22 cellular contexts compared by ENCODE assay signal in the genomic region with DNA sequence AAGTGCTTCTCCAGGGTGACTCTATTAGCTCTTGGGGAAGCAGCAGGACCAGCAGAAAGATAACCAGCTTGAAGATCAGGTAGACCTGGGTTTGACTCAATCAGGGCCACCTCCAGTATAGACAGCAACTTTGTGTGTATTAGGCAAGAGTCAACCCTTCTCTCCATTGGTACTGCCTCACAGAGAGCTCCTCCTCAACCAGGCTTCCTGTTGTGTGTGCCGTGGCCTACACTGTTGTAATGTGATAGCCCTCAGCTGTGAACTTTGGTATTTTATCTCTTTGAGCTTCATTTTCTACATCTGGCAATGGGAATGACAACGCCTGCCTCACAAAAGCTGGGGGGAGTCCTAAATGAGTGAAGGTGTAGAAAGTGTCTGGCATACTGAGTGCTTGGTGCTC. TPM values are rescaled to one million over a fixed set of nuclear protein-coding genes. Genes with fewer than 3 reads are reported as not detected.
DNase-seq lines count a peak whose midpoint lies in the region; ATAC-seq and TF ChIP-seq lines count a peak whose summit lies in the region.
"Had no signal": no experiment of that assay in that cellular context is flagged by ENCODE, and none has a peak within 500 bp of the region (broad histone marks: within the 10 kb centered on the region; RNA-seq: fewer than 3 reads in every experiment).

No MANE protein-coding gene starts in this region.

- in situ Hi-C loops in KBM-7 (cut with MboI; ENCODE audit: low pct_unique_long_range_greater_than_20kb, low sequenced_read_pairs): no loop called here
- in situ Hi-C loops in GM13977 (cut with MboI; ENCODE audit: low pct_unique_long_range_greater_than_20kb, low sequenced_read_pairs, unreplicated experiment): no loop called here

- peak overlapping the region in 2 of 11 experiments; percentile 6 to 76; a peak in 2 of 22 replicates for H3K9ac ChIP-seq in BLaER1 treated with 17β-estradiol and CSF1 and Interleukin-3, amounts not matched to agents 10 nM and 100 nM
- no peak overlapping the region for H3K9ac ChIP-seq in SK-N-MC (ENCODE audit: insufficient read length)

- TF ChIP-seq POLR2A in right lobe of liver (IDR thresholded peaks at IDR 0.05): no peak

- peak overlapping the region in 4 of 11 experiments; percentile 39 to 89 (median 74); a peak in 9 of 22 replicates for H3K27ac ChIP-seq in BLaER1 treated with 17β-estradiol and CSF1 and Interleukin-3, amounts not matched to agents 10 nM and 100 nM
- H3K27ac ChIP-seq in SK-N-MC: peak overlapping the region; percentile 45
- peak overlapping the region; percentile 33 to 78 (median 63) for H3K27ac ChIP-seq in right lobe of liver
- H3K27ac ChIP-seq: body of pancreas, gastroesophageal sphincter, HL-60, tibial artery had no signal

- TF ChIP-seq CTCF in right lobe of liver (IDR thresholded peaks at IDR 0.05): no peak
- TF ChIP-seq CTCF in GM13977 (IDR thresholded peaks at IDR 0.05; ENCODE audit: extremely low read depth, insufficient read depth, missing control alignments): no peak

- ATAC-seq in right lobe of liver (peak; percentile 68 to 77 (median 72)), GM19455 (IDR thresholded peaks at IDR 0.05; ENCODE audit: unreplicated experiment) (no peak)
- ATAC-seq: activated CD8-positive, alpha-beta T cell treated with anti-CD3 and anti-CD28 coated beads, Interleukin-2, amount 10 ng/mL, durations not matched to agents 7 days and 5 days; activated T-cell treated with anti-CD3 and anti-CD28 coated beads, Interleukin-2, amount 50 U/mL, for 72 hours had no signal

- no peaks in the 10 kb centered on the region for H4K20me1 ChIP-seq in BLaER1 treated with 17β-estradiol and CSF1 and Interleukin-3, amounts not matched to agents 10 nM and 100 nM

- H3K9me3 ChIP-seq in BLaER1 treated with 17β-estradiol and CSF1 and Interleukin-3, amounts not matched to agents 10 nM and 100 nM (replicated peaks in 1 of 11): peaks cover 0 to 10% (median 0%) of the 10 kb centered on the region in 11 experiments; a peak in 3 of 22 replicates
- no peaks in the 10 kb centered on the region for H3K9me3 ChIP-seq in SK-N-MC (ENCODE audit: low read depth, low read length)
- no peaks in the 10 kb centered on the region for H3K9me3 ChIP-seq in right lobe of liver
- H3K9me3 ChIP-seq: body of pancreas, gastroesophageal sphincter, tibial artery had no signal

- DNase-seq in KBM-7 (peak; percentile 25), SK-N-MC (ENCODE audit: low read depth, low spot score) (no peak), right lobe of liver (peak in 1 of 3 donors; percentile 28), NCI-H1694 treated with DMSO at 0.1 percent for 48 hours (lab: John Stamatoyannopoulos, UW) (no peak), Ammon's horn (ENCODE audit: low spot score) (no peak), GM13977 (ENCODE audit: low spot score) (no peak)
- DNase-seq: activated B cell treated with CpG ODN at 0.5 μM for 24 hours; activated CD8-positive, alpha-beta T cell treated with anti-CD3 and anti-CD28 coated beads, Interleukin-2, amount 10 ng/mL, durations not matched to agents 7 days and 5 days; activated T-cell treated with anti-CD3 and anti-CD28 coated beads, Interleukin-2, amount 50 U/mL, for 72 hours; HCEC 1CT; left cardiac atrium; NCI-H446 treated with DMSO at 0.1 percent for 48 hours; nucleus accumbens; right cardiac atrium; SHP77 treated with DMSO at 0.1 percent for 48 hours; stimulated activated naive B cell treated with anti-CD40 and anti-IgM and Interleukin-4, amounts not matched to agents 10 μg/mL and 1 μg/mL and 100 μg/mL, for 72 hours had no signal

- H3K27me3 ChIP-seq in BLaER1 treated with 17β-estradiol and CSF1 and Interleukin-3, amounts not matched to agents 10 nM and 100 nM: no peaks in the 10 kb centered on the region
- H3K27me3 ChIP-seq in right lobe of liver: no peaks in the 10 kb centered on the region
- H3K27me3 ChIP-seq: body of pancreas, gastroesophageal sphincter, tibial artery had no signal

- no peaks in the 10 kb centered on the region for H3K36me3 ChIP-seq in BLaER1 treated with 17β-estradiol and CSF1 and Interleukin-3, amounts not matched to agents 10 nM and 100 nM
- no peaks in the 10 kb centered on the region for H3K36me3 ChIP-seq in SK-N-MC (ENCODE audit: insufficient read depth, low read length)
- no peaks in the 10 kb centered on the region for H3K36me3 ChIP-seq in right lobe of liver
- H3K36me3 ChIP-seq: gastroesophageal sphincter, tibial artery had no signal

- intact Hi-C loops in right lobe of liver (cut with DNase I): no loop called here

- WGBS in right lobe of liver (ENCODE audit: insufficient coverage, low coverage, low lambda C conversion rate, missing lambda C conversion rate): 20% methylated on average over 2 of the region's 2 CpGs

- H3K4me1 ChIP-seq in BLaER1 treated with 17β-estradiol and CSF1 and Interleukin-3, amounts not matched to agents 10 nM and 100 nM: peaks cover 0 to 50% (median 23%) of the 10 kb centered on the region in 10 experiments; a peak in 15 of 20 replicates
- peaks cover 0 to 35% (median 6%) of the 10 kb centered on the region in 4 donors for H3K4me1 ChIP-seq in right lobe of liver
- H3K4me1 ChIP-seq: body of pancreas had no signal

- peak overlapping the region in 6 of 11 experiments; percentile 40 to 82 (median 65); a peak in 15 of 22 replicates for H3K4me2 ChIP-seq in BLaER1 treated with 17β-estradiol and CSF1 and Interleukin-3, amounts not matched to agents 10 nM and 100 nM

- no peak overlapping the region for H3K4me3 ChIP-seq in BLaER1 treated with 17β-estradiol and CSF1 and Interleukin-3, amounts not matched to agents 10 nM and 100 nM
- no peak overlapping the region for H3K4me3 ChIP-seq in SK-N-MC
- no peak overlapping the region for H3K4me3 ChIP-seq in right lobe of liver
- H3K4me3 ChIP-seq: body of pancreas, gastroesophageal sphincter, tibial artery had no signal

RNA-seq across cellular contexts. Expression of a gene that starts 17.0 kb away (rescaled TPM):
- 10 to 100 TPM; 16.0 to 36.8 (median 22.0) TPM for total RNA-seq in right lobe of liver
